1 cellular context compared by ENCODE assay signal in the genomic region with DNA sequence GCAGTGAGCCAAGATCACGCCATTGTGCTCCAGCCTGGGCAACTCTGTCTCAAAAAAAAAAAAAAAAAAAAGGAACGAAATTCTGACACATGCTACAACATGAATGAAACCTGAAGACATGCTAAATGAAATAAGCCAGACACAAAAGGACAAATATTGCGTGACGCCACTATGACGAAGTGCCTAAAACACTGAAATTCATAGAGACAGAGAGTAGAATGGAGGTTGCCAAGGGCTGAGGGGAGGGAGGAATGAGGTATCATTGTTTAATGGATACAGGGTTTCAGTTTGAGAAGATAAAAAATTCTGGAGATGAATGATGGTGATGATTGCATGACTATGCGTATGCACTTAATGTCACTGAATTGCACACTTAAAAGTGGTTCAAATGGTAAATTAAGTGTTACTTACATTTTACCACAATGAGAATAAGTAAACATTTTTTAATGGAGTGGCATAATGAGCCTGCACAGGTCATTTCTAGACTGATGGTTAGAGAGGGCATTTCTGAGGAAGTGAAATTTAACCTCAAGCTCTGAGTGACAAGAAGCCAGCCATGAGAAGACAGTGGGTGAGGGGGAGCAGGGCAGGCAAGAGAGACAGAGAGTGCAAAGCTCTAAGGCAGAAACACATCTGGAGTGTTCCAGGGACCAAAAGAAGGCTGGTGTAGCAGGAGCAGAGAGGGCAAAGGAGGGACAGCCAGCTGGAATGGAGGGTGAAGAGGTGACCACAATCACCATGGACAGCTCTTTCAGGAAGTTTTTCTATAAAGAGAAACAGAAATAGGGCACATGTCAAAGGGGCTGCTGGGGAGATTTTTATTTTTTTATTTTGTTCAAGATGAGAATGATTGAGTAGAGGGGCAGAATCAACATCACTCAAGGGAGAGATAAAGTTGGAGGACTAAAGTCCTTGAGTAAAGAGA.
TF ChIP-seq lines count a peak whose summit lies in the region.

No MANE protein-coding gene starts in this region.

TF ChIP-seq in SK-N-SH treated with all-trans-retinoic acid at 6 μM for 48 hours, 23 proteins besides CTCF, POLR2A, EP300 and RAD21 (continued from another document):
- TF ChIP-seq, protein P1, sequence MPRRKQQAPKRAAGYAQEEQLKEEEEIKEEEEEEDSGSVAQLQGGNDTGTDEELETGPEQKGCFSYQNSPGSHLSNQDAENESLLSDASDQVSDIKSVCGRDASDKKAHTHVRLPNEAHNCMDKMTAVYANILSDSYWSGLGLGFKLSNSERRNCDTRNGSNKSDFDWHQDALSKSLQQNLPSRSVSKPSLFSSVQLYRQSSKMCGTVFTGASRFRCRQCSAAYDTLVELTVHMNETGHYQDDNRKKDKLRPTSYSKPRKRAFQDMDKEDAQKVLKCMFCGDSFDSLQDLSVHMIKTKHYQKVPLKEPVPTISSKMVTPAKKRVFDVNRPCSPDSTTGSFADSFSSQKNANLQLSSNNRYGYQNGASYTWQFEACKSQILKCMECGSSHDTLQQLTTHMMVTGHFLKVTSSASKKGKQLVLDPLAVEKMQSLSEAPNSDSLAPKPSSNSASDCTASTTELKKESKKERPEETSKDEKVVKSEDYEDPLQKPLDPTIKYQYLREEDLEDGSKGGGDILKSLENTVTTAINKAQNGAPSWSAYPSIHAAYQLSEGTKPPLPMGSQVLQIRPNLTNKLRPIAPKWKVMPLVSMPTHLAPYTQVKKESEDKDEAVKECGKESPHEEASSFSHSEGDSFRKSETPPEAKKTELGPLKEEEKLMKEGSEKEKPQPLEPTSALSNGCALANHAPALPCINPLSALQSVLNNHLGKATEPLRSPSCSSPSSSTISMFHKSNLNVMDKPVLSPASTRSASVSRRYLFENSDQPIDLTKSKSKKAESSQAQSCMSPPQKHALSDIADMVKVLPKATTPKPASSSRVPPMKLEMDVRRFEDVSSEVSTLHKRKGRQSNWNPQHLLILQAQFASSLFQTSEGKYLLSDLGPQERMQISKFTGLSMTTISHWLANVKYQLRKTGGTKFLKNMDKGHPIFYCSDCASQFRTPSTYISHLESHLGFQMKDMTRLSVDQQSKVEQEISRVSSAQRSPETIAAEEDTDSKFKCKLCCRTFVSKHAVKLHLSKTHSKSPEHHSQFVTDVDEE (CRISPR knock-in tag; IDR thresholded peaks at IDR 0.05): no peak
